ENCODE assay signal across 1 cellular context in the genomic region with DNA sequence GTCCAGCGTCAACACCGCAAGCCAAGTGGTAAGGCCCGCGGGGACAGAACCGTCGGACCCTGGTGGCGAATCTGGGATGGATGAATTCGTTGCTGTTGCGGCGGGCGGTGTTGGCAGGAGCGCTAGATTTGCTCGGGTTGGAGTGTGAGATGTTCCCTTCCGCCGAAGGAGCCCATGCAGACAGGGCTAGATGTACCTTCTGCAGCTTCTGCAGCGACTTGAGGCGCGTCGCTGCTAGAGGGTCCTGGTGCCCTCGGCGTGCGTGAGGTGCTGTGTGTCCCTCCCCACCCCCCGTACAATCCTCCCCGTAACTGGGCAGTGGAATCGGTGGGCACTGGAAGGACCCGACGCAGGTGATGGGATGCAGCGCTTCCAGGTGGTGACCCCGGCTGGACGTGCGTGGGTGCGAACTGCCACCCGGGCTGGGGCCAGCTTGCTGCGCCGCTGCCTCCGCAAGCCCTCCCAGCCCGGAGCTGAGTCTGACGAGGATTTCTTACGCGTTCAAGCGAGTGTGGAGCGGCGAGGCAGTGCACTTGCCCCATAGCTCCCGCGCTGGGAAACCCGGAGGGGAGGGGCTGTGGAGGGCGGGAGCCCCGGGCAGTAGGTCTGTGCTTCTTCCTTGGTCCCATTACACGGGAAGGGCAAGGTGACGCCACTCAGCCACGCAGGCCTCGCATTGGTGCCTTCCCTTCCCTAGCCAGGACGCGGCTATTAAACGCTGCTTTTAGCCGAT.
TF ChIP-seq lines count a peak whose summit lies in the region.

No MANE protein-coding gene starts in this region.

TF ChIP-seq in WTC11, 78 proteins besides CTCF, POLR2A, EP300 and RAD21 (continued from another document):
- TF ChIP-seq SMAD3 (CRISPR knock-in tag; IDR thresholded peaks at IDR 0.05; ENCODE audit: borderline replicate concordance) (no peak), ZNF317 (CRISPR knock-in tag; IDR thresholded peaks at IDR 0.05; ENCODE audit: borderline replicate concordance, low read depth) (no peak), TEAD1 (CRISPR knock-in tag; IDR thresholded peaks at IDR 0.05) (peak; percentile 30; the same call in 1 of the 2 replicates), SP1 (CRISPR knock-in tag; conservative IDR thresholded peaks at IDR 0.05) (peak; percentile 18; the same call in 1 of the 2 replicates), MXD4 (CRISPR knock-in tag; IDR thresholded peaks at IDR 0.05; ENCODE audit: borderline replicate concordance) (no peak), HMGA2 (CRISPR knock-in tag; IDR thresholded peaks at IDR 0.05) (no peak), NFATC4 (CRISPR knock-in tag; IDR thresholded peaks at IDR 0.05) (no peak), ELF4 (CRISPR knock-in tag; IDR thresholded peaks at IDR 0.05; ENCODE audit: low read depth) (no peak), EMX1 (CRISPR knock-in tag; IDR thresholded peaks at IDR 0.05) (no peak), GABPB1 (CRISPR knock-in tag; IDR thresholded peaks at IDR 0.05) (no peak), ZNF396 (CRISPR knock-in tag; IDR thresholded peaks at IDR 0.05; ENCODE audit: borderline replicate concordance) (no peak), MYBL2 (CRISPR knock-in tag; IDR thresholded peaks at IDR 0.05) (no peak)
- TF ChIP-seq, protein P1, sequence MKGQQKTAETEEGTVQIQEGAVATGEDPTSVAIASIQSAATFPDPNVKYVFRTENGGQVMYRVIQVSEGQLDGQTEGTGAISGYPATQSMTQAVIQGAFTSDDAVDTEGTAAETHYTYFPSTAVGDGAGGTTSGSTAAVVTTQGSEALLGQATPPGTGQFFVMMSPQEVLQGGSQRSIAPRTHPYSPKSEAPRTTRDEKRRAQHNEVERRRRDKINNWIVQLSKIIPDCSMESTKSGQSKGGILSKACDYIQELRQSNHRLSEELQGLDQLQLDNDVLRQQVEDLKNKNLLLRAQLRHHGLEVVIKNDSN (CRISPR knock-in tag; IDR thresholded peaks at IDR 0.05), result no peak
